6 cellular contexts compared by ENCODE assay signal in the genomic region with DNA sequence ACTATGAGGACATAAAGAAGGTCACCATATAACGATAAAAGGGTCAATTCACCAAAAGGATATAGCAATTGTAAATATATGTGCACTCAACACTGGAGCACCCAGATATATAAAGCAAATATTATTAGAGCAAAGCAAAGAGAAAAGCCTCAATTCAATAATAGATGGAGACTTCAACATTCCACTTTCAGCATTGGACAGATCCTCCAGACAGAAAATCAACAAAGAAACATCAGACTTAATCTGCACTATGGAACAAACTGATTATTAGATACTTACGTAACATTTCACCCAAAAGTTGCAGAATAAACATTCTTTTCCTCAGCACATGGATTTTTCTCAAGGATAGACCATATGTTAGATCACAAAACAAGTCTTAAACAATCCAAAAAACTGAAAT. TPM values are rescaled to one million over a fixed set of nuclear protein-coding genes. Genes with fewer than 3 reads are reported as not detected.
"Had no signal": no experiment of that assay in that cellular context is flagged by ENCODE, and none has a peak within 500 bp of the region (broad histone marks: within the 10 kb centered on the region; RNA-seq: fewer than 3 reads in every experiment).

No MANE protein-coding gene starts in this region.

RNA-seq across cellular contexts. Expression of gene TAS2R46, which starts 20.7 kb away (rescaled TPM):
- polyA plus RNA-seq: neural cell, ovary, right cardiac atrium, small intestine, stomach had no signal

RNA-seq across cellular contexts. Expression of gene TAS2R43, which starts 50.7 kb away (rescaled TPM):
- polyA plus RNA-seq: right cardiac atrium, sigmoid colon, stomach had no signal
